13 cellular contexts compared by ENCODE assay signal in the genomic region with DNA sequence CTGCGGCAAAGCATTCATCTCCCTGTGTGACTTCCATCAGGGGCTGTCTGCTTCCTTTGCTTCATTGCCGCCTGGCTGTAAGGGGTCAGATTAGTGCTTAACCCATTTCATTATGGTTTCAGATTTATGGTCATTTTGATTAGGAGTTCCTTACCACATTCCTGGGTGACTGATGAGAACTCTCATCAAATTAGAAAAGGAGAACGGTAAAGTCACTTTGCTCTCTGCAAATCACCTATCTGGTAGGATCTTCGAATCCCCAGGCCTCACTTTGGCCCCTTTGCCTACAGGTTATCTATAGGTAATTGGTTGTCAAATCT. TPM values are rescaled to one million over a fixed set of nuclear protein-coding genes. Genes with fewer than 3 reads are reported as not detected.
A peak's percentile ranks its signal among the peaks of the same experiment; 100 is the strongest.
DNase-seq lines count a peak whose midpoint lies in the region; ATAC-seq and TF ChIP-seq lines count a peak whose summit lies in the region.
"Had no signal": no experiment of that assay in that cellular context is flagged by ENCODE, and none has a peak within 500 bp of the region (broad histone marks: within the 10 kb centered on the region; RNA-seq: fewer than 3 reads in every experiment).

No MANE protein-coding gene starts in this region.

- intact Hi-C loops in OCI-LY7 (cut with micrococcal nuclease; ENCODE audit: unreplicated experiment): loop anchor here (1.0 to 5.0 kb wide), 3 partner anchors 10 to 396 kb away; partner anchors contain the start of gene POU2F1
- intact Hi-C loops in dendritic cell treated with granulocyte-macrophage colony-stimulating factor and Interleukin-4, amounts not matched to agents 40 ng/mL and 50 ng/mL, for 4 days (cut with micrococcal nuclease): no loop called here
- intact Hi-C loops in gastrocnemius medialis (cut with DNase I; ENCODE audit: low total_unique reads): no loop called here

- H3K36me3 ChIP-seq in SK-N-SH (replicated peaks in 1 of 2; ENCODE audit: control insufficient read depth in 1 of 2, insufficient read depth in 2 of 2, low read length in 1 of 2) (no peaks in the 10 kb centered on the region), OCI-LY7 (ENCODE audit: insufficient read depth, low read length) (peaks cover 19% of the 10 kb centered on the region), gastrocnemius medialis (no peaks in the 10 kb centered on the region)
- H3K36me3 ChIP-seq: prostate gland had no signal

- peaks cover 62% of the 10 kb centered on the region for H3K4me1 Mint-ChIP-seq in dendritic cell treated with granulocyte-macrophage colony-stimulating factor and Interleukin-4, amounts not matched to agents 40 ng/mL and 50 ng/mL, for 4 days (ENCODE audit: low read depth)

- H3K4me2 ChIP-seq in SK-N-SH (no peak overlapping the region), OCI-LY7 (ENCODE audit: low read length) (peak overlapping the region; percentile 83)

- CTCF ChIA-PET in SK-N-SH (lab: Yijun Ruan, JAX) (no interaction called here), OCI-LY7 (lab: Charles Lee; ENCODE audit: unreplicated experiment) (interaction anchor here (0.9 to 2.3 kb wide), 4 partner anchors 9 to 17 kb away, joined by 3 to 12 read pairs (median 4); no protein-coding TSS in a partner anchor)

- TF ChIP-seq CTCF in SK-N-SH (IDR thresholded peaks at IDR 0.05): no peak
- TF ChIP-seq CTCF in OCI-LY7 (conservative IDR thresholded peaks at IDR 0.05; ENCODE audit: low read length): no peak
- no peak for TF ChIP-seq CTCF in gastrocnemius medialis (IDR thresholded peaks at IDR 0.05 in 4 of 5, conservative IDR thresholded peaks at IDR 0.05 in 1 of 5)

- H3K9me2 ChIP-seq in SK-N-SH (no peaks in the 10 kb centered on the region), OCI-LY7 (ENCODE audit: insufficient read depth, low read length) (no peaks in the 10 kb centered on the region)

- no peak overlapping the region for H2AFZ ChIP-seq in SK-N-SH (ENCODE audit: low read depth)
- H2AFZ ChIP-seq in OCI-LY7 (ENCODE audit: low read length): no peak overlapping the region

- no peaks in the 10 kb centered on the region for H3F3A ChIP-seq in SK-N-SH (replicated peaks; ENCODE audit: insufficient read depth)

- TF ChIP-seq EP300 in SK-N-SH (IDR thresholded peaks at IDR 0.05; ENCODE audit: borderline replicate concordance in 1 of 2, low read depth in 1 of 2, low read length in 1 of 2): no peak

- no peak for TF ChIP-seq POLR2A in gastrocnemius medialis (IDR thresholded peaks at IDR 0.05)

- no peaks in the 10 kb centered on the region for H4K20me1 ChIP-seq in SK-N-SH (ENCODE audit: insufficient read depth)
- no peaks in the 10 kb centered on the region for H4K20me1 ChIP-seq in OCI-LY7 (ENCODE audit: insufficient read depth, low read length)

- H3K27ac Mint-ChIP-seq in dendritic cell treated with granulocyte-macrophage colony-stimulating factor and Interleukin-4, amounts not matched to agents 40 ng/mL and 50 ng/mL, for 4 days: peak overlapping the region; percentile 92

- H3K4me3 ChIP-seq in SK-N-SH (ENCODE audit: low read depth in 2 of 2, low read length in 1 of 2): no peak overlapping the region
- H3K4me3 ChIP-seq in OCI-LY7 (ENCODE audit: low read depth, low read length, poor library complexity, severe bottlenecking): peak overlapping the region; percentile 68
- no peak overlapping the region for H3K4me3 ChIP-seq in gastrocnemius medialis
- H3K4me3 ChIP-seq: prostate gland had no signal

- DNase-seq in SK-N-SH: no peak
- DNase-seq in OCI-LY7 (ENCODE audit: low spot score): no peak
- DNase-seq in gastrocnemius medialis: no peak
- no peak for DNase-seq in mucosa of gallbladder (ENCODE audit: low spot score)
- no peak for DNase-seq in AG08396 (ENCODE audit: low spot score)
- DNase-seq in cerebellar cortex (ENCODE audit: low spot score): no peak
- DNase-seq: DMS53, NCI-H1105, NCI-H69 had no signal

- ATAC-seq in SK-N-SH treated with all-trans-retinoic acid at 6 μM for 48 hours (peak; percentile 43; the same call in 1 of the 3 replicates), gastrocnemius medialis (no peak)

- H3K9ac ChIP-seq in SK-N-SH: no peak overlapping the region

- no peak overlapping the region for H3K27ac ChIP-seq in SK-N-SH (ENCODE audit: low read depth in 2 of 2, low read length in 1 of 2)
- peak overlapping the region; percentile 96 for H3K27ac ChIP-seq in OCI-LY7 (ENCODE audit: low read depth, low read length, poor library complexity, severe bottlenecking)
- peak overlapping the region; percentile 54 to 76 (median 71) for H3K27ac ChIP-seq in gastrocnemius medialis
- H3K27ac ChIP-seq: 22Rv1, prostate gland had no signal

- H3K4me1 ChIP-seq in SK-N-SH (ENCODE audit: control insufficient read depth in 1 of 2, insufficient read depth in 2 of 2, low read depth in 1 of 2, low read length in 1 of 2): no peaks in the 10 kb centered on the region; a peak in 1 of 4 replicates
- H3K4me1 ChIP-seq in OCI-LY7 (ENCODE audit: insufficient read depth, low read length, poor library complexity, severe bottlenecking): peaks cover 83% of the 10 kb centered on the region
- peaks cover 0 to 15% of the 10 kb centered on the region in 2 donors for H3K4me1 ChIP-seq in gastrocnemius medialis
- H3K4me1 ChIP-seq: prostate gland had no signal

- H3K79me2 ChIP-seq in SK-N-SH (ENCODE audit: insufficient read depth) (no peaks in the 10 kb centered on the region), OCI-LY7 (ENCODE audit: insufficient read depth, low read depth, low read length) (peaks cover 27% of the 10 kb centered on the region; the same call in 1 of the 2 replicates)

- 62% methylated on average over 4 of the region's 4 CpGs for WGBS in SK-N-SH (ENCODE audit: low lambda C conversion rate)

- POLR2A ChIA-PET in SK-N-SH (lab: Yijun Ruan, JAX) (no interaction called here), OCI-LY7 (lab: Charles Lee) (interaction anchor here (0.8 to 7.4 kb wide), 6 partner anchors 14 to 63 kb away, joined by 3 to 250 read pairs (median 7); partner anchors contain the start of gene RCSD1)

- no peak overlapping the region for H3K4me3 Mint-ChIP-seq in dendritic cell treated with granulocyte-macrophage colony-stimulating factor and Interleukin-4, amounts not matched to agents 40 ng/mL and 50 ng/mL, for 4 days

- H3K9me3 Mint-ChIP-seq in dendritic cell treated with granulocyte-macrophage colony-stimulating factor and Interleukin-4, amounts not matched to agents 40 ng/mL and 50 ng/mL, for 4 days: no peaks in the 10 kb centered on the region

- in situ Hi-C loops in gastrocnemius medialis (cut with MboI; ENCODE audit: low sequenced_read_pairs in 4 of 4): loop anchor here in 1 of 4 donors (25.0 kb wide), 1 partner anchor 194 kb away; no protein-coding TSS in a partner anchor

- peaks cover 5% of the 10 kb centered on the region; the same call in 1 of the 2 replicates for H3K9me3 ChIP-seq in SK-N-SH
- H3K9me3 ChIP-seq in OCI-LY7 (ENCODE audit: low read length): peaks cover 23% of the 10 kb centered on the region
- H3K9me3 ChIP-seq in gastrocnemius medialis: no peaks in the 10 kb centered on the region
- H3K9me3 ChIP-seq: prostate gland had no signal

- no peaks in the 10 kb centered on the region for H3K36me3 Mint-ChIP-seq in dendritic cell treated with granulocyte-macrophage colony-stimulating factor and Interleukin-4, amounts not matched to agents 40 ng/mL and 50 ng/mL, for 4 days (ENCODE audit: low read depth)

- no peaks in the 10 kb centered on the region for H3K27me3 Mint-ChIP-seq in dendritic cell treated with granulocyte-macrophage colony-stimulating factor and Interleukin-4, amounts not matched to agents 40 ng/mL and 50 ng/mL, for 4 days

- BruUV-seq in OCI-LY7 (replicated peaks; lab: Mats Ljungman, UMichigan): no TSS peak

- H3K27me3 ChIP-seq in SK-N-SH (ENCODE audit: insufficient read depth) (no peaks in the 10 kb centered on the region), gastrocnemius medialis (no peaks in the 10 kb centered on the region)

- TF ChIP-seq RAD21 in SK-N-SH (IDR thresholded peaks at IDR 0.05; ENCODE audit: low read length): no peak

TF ChIP-seq in SK-N-SH treated with all-trans-retinoic acid at 6 μM for 48 hours, 23 proteins besides CTCF, POLR2A, EP300 and RAD21 (continues in another document):
- TF ChIP-seq ARNTL (CRISPR knock-in tag; IDR thresholded peaks at IDR 0.05; ENCODE audit: borderline replicate concordance, low read depth) (no peak), SNAI2 (CRISPR knock-in tag; IDR thresholded peaks at IDR 0.05) (no peak), ZNF8 (CRISPR knock-in tag; IDR thresholded peaks at IDR 0.05) (no peak), ISL1 (CRISPR knock-in tag; IDR thresholded peaks at IDR 0.05) (no peak), PPARA (CRISPR knock-in tag; IDR thresholded peaks at IDR 0.05; ENCODE audit: borderline replicate concordance) (no peak), RARB (CRISPR knock-in tag; IDR thresholded peaks at IDR 0.05) (no peak), ZFP30 (CRISPR knock-in tag; IDR thresholded peaks at IDR 0.05) (no peak), ZC3H10 (CRISPR knock-in tag; IDR thresholded peaks at IDR 0.05) (no peak), TOX (CRISPR knock-in tag; IDR thresholded peaks at IDR 0.05; ENCODE audit: borderline replicate concordance) (no peak)

TF ChIP-seq in SK-N-SH, 30 proteins besides CTCF, POLR2A, EP300 and RAD21 (continues in another document):
- TF ChIP-seq POLR2AphosphoS5 (IDR thresholded peaks at IDR 0.05; ENCODE audit: low read depth, low read length) (no peak), JUND (IDR thresholded peaks at IDR 0.05) (no peak), EZH2phosphoT487 (IDR thresholded peaks at IDR 0.05; ENCODE audit: borderline replicate concordance, low read depth) (no peak), GABPA (IDR thresholded peaks at IDR 0.05; ENCODE audit: low read depth) (no peak), MAX (IDR thresholded peaks at IDR 0.05; ENCODE audit: low read depth) (no peak), RCOR1 (IDR thresholded peaks at IDR 0.05; ENCODE audit: low read length) (no peak), MEF2A (IDR thresholded peaks at IDR 0.05; ENCODE audit: borderline replicate concordance, low read depth) (no peak), FOXJ3 (CRISPR knock-in tag; IDR thresholded peaks at IDR 0.05) (no peak)
- TF ChIP-seq, protein P1, sequence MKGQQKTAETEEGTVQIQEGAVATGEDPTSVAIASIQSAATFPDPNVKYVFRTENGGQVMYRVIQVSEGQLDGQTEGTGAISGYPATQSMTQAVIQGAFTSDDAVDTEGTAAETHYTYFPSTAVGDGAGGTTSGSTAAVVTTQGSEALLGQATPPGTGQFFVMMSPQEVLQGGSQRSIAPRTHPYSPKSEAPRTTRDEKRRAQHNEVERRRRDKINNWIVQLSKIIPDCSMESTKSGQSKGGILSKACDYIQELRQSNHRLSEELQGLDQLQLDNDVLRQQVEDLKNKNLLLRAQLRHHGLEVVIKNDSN (IDR thresholded peaks at IDR 0.05; ENCODE audit: borderline replicate concordance, low read depth): no peak

RNA-seq across cellular contexts. Expression of gene RCSD1, which starts 12.1 kb away (rescaled TPM):
- polyA plus RNA-seq in SK-N-SH (2012; rRNA removed): 0.02 and 0.03 TPM in 2 replicates
- polyA plus RNA-seq in SK-N-SH (2012; cell fraction: cytosol; rRNA removed): 0.03 and 0.04 TPM in 2 replicates
- not detected in 2 replicates for polyA plus RNA-seq in SK-N-SH (2012; cell fraction: nucleus; rRNA removed)
- 164 and 186 TPM in 2 replicates for total RNA-seq in OCI-LY7 (2014; rRNA removed; shearing (Covaris generic))
- total RNA-seq in OCI-LY7 (2022): 161 and 180 TPM in 2 replicates
- 10 to 100 TPM in 1 of 4 donors, 1 to 10 TPM in 3; 6.0 to 14.8 (median 7.5) TPM for total RNA-seq in gastrocnemius medialis
- 18.4 TPM for total RNA-seq in mucosa of gallbladder

Comparison
In these comparisons a context has a peak if more than half of its experiments do, and no peak if none do; other contexts are left out.
1. H3K27ac ChIP-seq: peak in OCI-LY7 (single experiment) and gastrocnemius medialis (4 of 4); none in SK-N-SH (0 of 2).